Comparison of ENCODE assay signal across 14 cellular contexts in genomic region chr10:102384053-102384452, GRCh38. TPM values are rescaled to one million over a fixed set of nuclear protein-coding genes. Genes with fewer than 3 reads are reported as not detected.
A peak's percentile ranks its signal among the peaks of the same experiment; 100 is the strongest.
DNase-seq lines count a peak whose midpoint lies in the region; ATAC-seq, FAIRE-seq and TF ChIP-seq lines count a peak whose summit lies in the region.
"Had no signal": no experiment of that assay in that cellular context is flagged by ENCODE, and none has a peak within 500 bp of the region (broad histone marks: within the 10 kb centered on the region; RNA-seq: fewer than 3 reads in every experiment).

No MANE protein-coding gene starts in this region.

- TF ChIP-seq CTCF in AG10803 (conservative IDR thresholded peaks at IDR 0.05; ENCODE audit: low read length) = peak; percentile 23; the same call in 1 of the 2 replicates
- TF ChIP-seq CTCF in GM12873 (IDR thresholded peaks at IDR 0.05; ENCODE audit: insufficient read depth, low read depth, low read length, missing control alignments) = peak; percentile 49
- peak in 2 of 3 experiments; percentile 19 to 34 for TF ChIP-seq CTCF in keratinocyte (optimal IDR thresholded peaks at IDR 0.05 in 1 of 3, IDR thresholded peaks at IDR 0.05 in 1 of 3, conservative IDR thresholded peaks at IDR 0.05 in 1 of 3; ENCODE audit: extremely low read depth in 1 of 3, insufficient read depth in 2 of 3, low read length in 3 of 3)

- H3K9me1 ChIP-seq in keratinocyte (ENCODE audit: control insufficient read depth, extremely low read depth, insufficient read depth, low read length) = no peaks in the 10 kb centered on the region

- no peak overlapping the region for H3K4me3 ChIP-seq in AG10803 (ENCODE audit: low read length)
- no peak overlapping the region for H3K4me3 ChIP-seq in keratinocyte (ENCODE audit: control insufficient read depth in 2 of 3, extremely low read depth in 1 of 3, insufficient read depth in 2 of 3, low read depth in 1 of 3, low read length in 3 of 3)

- intact Hi-C loops in left ventricle myocardium superior (cut with micrococcal nuclease) = no loop called here

- no peak overlapping the region for H3K9ac ChIP-seq in keratinocyte (ENCODE audit: control insufficient read depth, extremely low read depth, insufficient read depth, low read length)

- H3K79me2 ChIP-seq in keratinocyte (ENCODE audit: control insufficient read depth, insufficient read depth, low read length) = no peaks in the 10 kb centered on the region

- no peak overlapping the region for H3K4me2 ChIP-seq in keratinocyte (ENCODE audit: control insufficient read depth, extremely low read depth, insufficient read depth, low read depth, low read length)

- H3K27me3 ChIP-seq in keratinocyte (ENCODE audit: control insufficient read depth, extremely low read depth, insufficient read depth, low read length) = no peaks in the 10 kb centered on the region

- H3K4me1 ChIP-seq in keratinocyte (ENCODE audit: control insufficient read depth, extremely low read depth, insufficient read depth, low read length) = no peaks in the 10 kb centered on the region

- no peak overlapping the region for H3K27ac ChIP-seq in keratinocyte (ENCODE audit: control insufficient read depth, insufficient read depth, low read length)

- no peak overlapping the region for H2AFZ ChIP-seq in keratinocyte (ENCODE audit: control insufficient read depth, low read length)

- DNase-seq in AG10803 (ENCODE audit: low read depth) (no peak), UCSD-AML1 (lab: John Stamatoyannopoulos, UW; ENCODE audit: unreplicated experiment) (peak; percentile 33), keratinocyte (ENCODE audit: low read depth, low spot score) (no peak), medulla oblongata (ENCODE audit: extremely low spot score) (no peak), left ventricle myocardium superior (no peak)
- DNase-seq: activated CD4-positive, alpha-beta T cell treated with anti-CD3 and anti-CD28 coated beads, Interleukin-2, amount 10 ng/mL, durations not matched to agents 24 days and 14 days; aorta; MV-4-11; small intestine; stimulated activated naive CD4-positive, alpha-beta T cell treated with Interleukin-2 at 50 U/mL for 16 hours had no signal

- no peaks in the 10 kb centered on the region for H3K9me3 ChIP-seq in keratinocyte (ENCODE audit: control insufficient read depth, low read depth, low read length)

- H3K36me3 ChIP-seq in keratinocyte (ENCODE audit: control insufficient read depth in 2 of 2, extremely low read depth in 1 of 2, insufficient read depth in 2 of 2, low read length in 2 of 2) = peaks cover 18 to 32% of the 10 kb centered on the region in 2 experiments

- dilution Hi-C loops in keratinocyte (cut with MboI; ENCODE audit: extremely low pct_ligation_motif_present, low sequenced_read_pairs) = no loop called here

- no peaks in the 10 kb centered on the region for H4K20me1 ChIP-seq in keratinocyte (ENCODE audit: control insufficient read depth, extremely low read depth, insufficient read depth, low read length)

- ATAC-seq in HG03175 (IDR thresholded peaks at IDR 0.05; ENCODE audit: unreplicated experiment) = no peak
- ATAC-seq in HG03045 (IDR thresholded peaks at IDR 0.05; ENCODE audit: unreplicated experiment) = no peak
- ATAC-seq in left ventricle myocardium superior = no peak

- FAIRE-seq in keratinocyte (lab: Jason Lieb, UNC) = no peak
- FAIRE-seq: small intestine had no signal

RNA-seq across cellular contexts. Expression of gene NFKB2, which starts 11.5 kb away (rescaled TPM):
- 14.8 to 16.8 TPM (median 15.8 TPM) in 3 replicates for polyA plus RNA-seq in keratinocyte
- 47.7 TPM for polyA plus RNA-seq in keratinocyte (2011; ENCODE audit: low read depth)
- 9.6 and 15.3 TPM in 2 replicates for polyA plus RNA-seq in keratinocyte (2011; cell fraction: cytosol; rRNA removed)
- 47.4 and 48.2 TPM in 2 replicates for polyA plus RNA-seq in keratinocyte (2011; cell fraction: nucleus; rRNA removed)
- polyA plus RNA-seq in keratinocyte (2012; ENCODE audit: low replicate concordance) = 21.2 and 23.3 TPM in 2 replicates
- polyA minus RNA-seq in keratinocyte = 11.1 to 25.1 TPM (median 12.4 TPM) in 3 replicates
- polyA minus RNA-seq in keratinocyte (2011; cell fraction: cytosol; rRNA and poly(A)+ RNA removed) = 12.9 TPM
- polyA minus RNA-seq in keratinocyte (2011; cell fraction: nucleus; rRNA and poly(A)+ RNA removed) = 22.6 and 23.0 TPM in 2 replicates
- total RNA-seq in left ventricle myocardium superior = 11.3 TPM

RNA-seq across cellular contexts. Expression of gene PSD, which starts 34.5 kb away (rescaled TPM):
- polyA plus RNA-seq in keratinocyte = 0.10 to 0.81 TPM (median 0.11 TPM) in 3 replicates
- 0.46 TPM for polyA plus RNA-seq in keratinocyte (2011; ENCODE audit: low read depth)
- polyA plus RNA-seq in keratinocyte (2011; cell fraction: cytosol; rRNA removed) = 0.11 and 0.19 TPM in 2 replicates
- polyA plus RNA-seq in keratinocyte (2011; cell fraction: nucleus; rRNA removed) = 0.56 and 0.69 TPM in 2 replicates
- 0.71 and 1.0 TPM in 2 replicates for polyA plus RNA-seq in keratinocyte (2012; ENCODE audit: low replicate concordance)
- 0.07 TPM in 1 of 3 replicates, not detected in the others for polyA minus RNA-seq in keratinocyte
- not detected for polyA minus RNA-seq in keratinocyte (2011; cell fraction: cytosol; rRNA and poly(A)+ RNA removed)
- 0.42 and 0.54 TPM in 2 replicates for polyA minus RNA-seq in keratinocyte (2011; cell fraction: nucleus; rRNA and poly(A)+ RNA removed)
- 0.50 TPM for total RNA-seq in left ventricle myocardium superior
- total RNA-seq: mesenteric fat pad had no signal

RNA-seq across cellular contexts. Expression of gene FBXL15, which starts 36.6 kb away (rescaled TPM):
- 3.1 to 4.9 TPM (median 3.5 TPM) in 3 replicates for polyA plus RNA-seq in keratinocyte
- 1.6 TPM for polyA plus RNA-seq in keratinocyte (2011; ENCODE audit: low read depth)
- 1.5 and 7.8 TPM in 2 replicates for polyA plus RNA-seq in keratinocyte (2011; cell fraction: cytosol; rRNA removed)
- polyA plus RNA-seq in keratinocyte (2011; cell fraction: nucleus; rRNA removed) = 4.3 and 7.1 TPM in 2 replicates
- 4.7 and 5.6 TPM in 2 replicates for polyA plus RNA-seq in keratinocyte (2012; ENCODE audit: low replicate concordance)
- polyA minus RNA-seq in keratinocyte = 0.33 to 0.74 TPM (median 0.66 TPM) in 3 replicates
- 8.4 TPM for polyA minus RNA-seq in keratinocyte (2011; cell fraction: cytosol; rRNA and poly(A)+ RNA removed)
- 2.8 and 3.0 TPM in 2 replicates for polyA minus RNA-seq in keratinocyte (2011; cell fraction: nucleus; rRNA and poly(A)+ RNA removed)
- 9.1 TPM for total RNA-seq in left ventricle myocardium superior

RNA-seq across cellular contexts. Expression of gene CUEDC2, which starts 48.3 kb away (rescaled TPM):
- polyA plus RNA-seq in keratinocyte = 35.8 to 77.3 TPM (median 46.6 TPM) in 3 replicates
- polyA plus RNA-seq in keratinocyte (2011; ENCODE audit: low read depth) = 12.7 TPM
- 43.1 and 74.9 TPM in 2 replicates for polyA plus RNA-seq in keratinocyte (2011; cell fraction: cytosol; rRNA removed)
- polyA plus RNA-seq in keratinocyte (2011; cell fraction: nucleus; rRNA removed) = 57.2 and 68.1 TPM in 2 replicates
- polyA plus RNA-seq in keratinocyte (2012; ENCODE audit: low replicate concordance) = 30.2 and 63.8 TPM in 2 replicates
- polyA minus RNA-seq in keratinocyte = 30.5 to 34.5 TPM (median 33.6 TPM) in 3 replicates
- polyA minus RNA-seq in keratinocyte (2011; cell fraction: cytosol; rRNA and poly(A)+ RNA removed) = 55.1 TPM
- polyA minus RNA-seq in keratinocyte (2011; cell fraction: nucleus; rRNA and poly(A)+ RNA removed) = 10.6 and 15.3 TPM in 2 replicates
- total RNA-seq in left ventricle myocardium superior = 78.3 TPM
